In genomic region chr20:63754008-63754407, GRCh38 we compare ENCODE assay signal across 15 cellular contexts. TPM values are rescaled to one million over a fixed set of nuclear protein-coding genes. Genes with fewer than 3 reads are reported as not detected.
DNase-seq lines count a peak whose midpoint lies in the region; ATAC-seq and TF ChIP-seq lines count a peak whose summit lies in the region.
"Had no signal": no experiment of that assay in that cellular context is flagged by ENCODE, and none has a peak within 500 bp of the region (broad histone marks: within the 10 kb centered on the region; RNA-seq: fewer than 3 reads in every experiment).

No MANE protein-coding gene starts in this region.

- H3K18ac ChIP-seq in H9 (ENCODE audit: insufficient read length, low read depth, low read length) = no peak overlapping the region

- ATAC-seq in left cardiac atrium = peak; percentile 73 to 80
- no peak for ATAC-seq in GM19463 (IDR thresholded peaks at IDR 0.05; ENCODE audit: unreplicated experiment)

- H3K27ac Mint-ChIP-seq in activated CD4-positive, alpha-beta T cell treated with anti-CD3 and anti-CD28 coated beads, Interleukin-2, amount 10 ng/mL, durations not matched to agents 7 days and 5 days = peak overlapping the region; percentile 57
- H3K27ac Mint-ChIP-seq in H9 (peak overlapping the region; percentile 21 to 45 (median 34); a peak in 4 of 7 replicates), neural crest cell (ENCODE audit: unreplicated experiment) (no peak overlapping the region)

- no peaks in the 10 kb centered on the region for H3K23me2 ChIP-seq in H9 (ENCODE audit: insufficient read length, low read depth, low read length, poor library complexity, severe bottlenecking)

- H3K56ac ChIP-seq in H9 (ENCODE audit: insufficient read length, low read depth, low read length) = no peak overlapping the region

- H3K4me1 ChIP-seq in H9 (ENCODE audit: insufficient read depth, low read length) = no peaks in the 10 kb centered on the region; the same call in 1 of the 2 replicates
- H3K4me1 ChIP-seq: SJSA1 had no signal

- no peak overlapping the region for H3T11ph ChIP-seq in H9 (ENCODE audit: low read length)

- H3K4me2 ChIP-seq in H9 (ENCODE audit: insufficient read depth, insufficient read length, low read length) = no peak overlapping the region

- CTCF ChIA-PET in activated CD4-positive, alpha-beta T cell treated with anti-CD3 and anti-CD28 coated beads, Interleukin-2, amount 10 ng/mL, durations not matched to agents 7 days and 5 days (lab: Charles Lee) = interaction anchor here (1.6 kb wide), 1 partner anchor 216 kb away, joined by 3 read pairs; the partner anchor contains the start of gene PTK6

- peaks cover 2% of the 10 kb centered on the region for H3K27me3 Mint-ChIP-seq in activated CD4-positive, alpha-beta T cell treated with anti-CD3 and anti-CD28 coated beads, Interleukin-2, amount 10 ng/mL, durations not matched to agents 7 days and 5 days
- H3K27me3 Mint-ChIP-seq in H9 (ENCODE audit: low read depth) (no peaks in the 10 kb centered on the region), neural crest cell (ENCODE audit: low read depth) (no peaks in the 10 kb centered on the region)

- H3K23ac ChIP-seq in H9 (ENCODE audit: insufficient read length, low read depth, low read length) = no peak overlapping the region

- no peaks in the 10 kb centered on the region for H3K9me3 Mint-ChIP-seq in activated CD4-positive, alpha-beta T cell treated with anti-CD3 and anti-CD28 coated beads, Interleukin-2, amount 10 ng/mL, durations not matched to agents 7 days and 5 days
- H3K9me3 Mint-ChIP-seq in H9 (no peaks in the 10 kb centered on the region), neural crest cell (peaks cover 3% of the 10 kb centered on the region)

- H4K91ac ChIP-seq in H9 (ENCODE audit: insufficient read length, low read depth, low read length) = no peak overlapping the region

- H3K79me2 ChIP-seq in H9 (ENCODE audit: insufficient read depth, low read length) = no peaks in the 10 kb centered on the region

- WGBS in H9 (ENCODE audit: extremely low coverage, insufficient read length, low lambda C conversion rate) = no CpG with 5 or more reads among the region's 16 CpGs

- H2BK15ac ChIP-seq in H9 (ENCODE audit: low read depth, low read length) = no peak overlapping the region

- H3K4me3 Mint-ChIP-seq in activated CD4-positive, alpha-beta T cell treated with anti-CD3 and anti-CD28 coated beads, Interleukin-2, amount 10 ng/mL, durations not matched to agents 7 days and 5 days = no peak overlapping the region
- no peak overlapping the region for H3K4me3 Mint-ChIP-seq in H9
- H3K4me3 Mint-ChIP-seq in neural crest cell = peak overlapping the region; percentile 27

- no peak overlapping the region for H2BK5ac ChIP-seq in H9 (ENCODE audit: insufficient read length, low read length)

- H2AK5ac ChIP-seq in H9 (ENCODE audit: insufficient read length, low read length) = no peak overlapping the region

- POLR2A ChIA-PET in activated CD4-positive, alpha-beta T cell treated with anti-CD3 and anti-CD28 coated beads, Interleukin-2, amount 10 ng/mL, durations not matched to agents 7 days and 5 days (lab: Charles Lee) = no interaction called here

- no peak overlapping the region for H4K8ac ChIP-seq in H9 (replicated peaks; ENCODE audit: insufficient read length, low read depth, low read length)

- no peak overlapping the region for H4K5ac ChIP-seq in H9 (ENCODE audit: insufficient read length, low read depth, low read length)

- H3K14ac ChIP-seq in H9 (ENCODE audit: insufficient read depth, low read length) = no peak overlapping the region; the same call in 1 of the 2 replicates

- H3K9me3 ChIP-seq in H9 (ENCODE audit: control insufficient read depth, low read depth, low read length) = no peaks in the 10 kb centered on the region
- H3K9me3 ChIP-seq: SJSA1 had no signal

- no peaks in the 10 kb centered on the region for H4K20me1 ChIP-seq in H9 (ENCODE audit: control insufficient read depth, insufficient read depth, insufficient read length)

- no peak overlapping the region for H3K27ac ChIP-seq in H9 (ENCODE audit: insufficient read length, low read depth, low read length)
- H3K27ac ChIP-seq: SJSA1 had no signal

- H2AFZ ChIP-seq in H9 (ENCODE audit: low read length) = no peak overlapping the region

- H2BK20ac ChIP-seq in H9 (ENCODE audit: low read depth, low read length, poor library complexity, severe bottlenecking) = no peak overlapping the region

- H3K27me3 ChIP-seq in H9 (ENCODE audit: insufficient read depth, low read length) = no peaks in the 10 kb centered on the region
- H3K27me3 ChIP-seq: SJSA1 had no signal

- H3K36me3 Mint-ChIP-seq in activated CD4-positive, alpha-beta T cell treated with anti-CD3 and anti-CD28 coated beads, Interleukin-2, amount 10 ng/mL, durations not matched to agents 7 days and 5 days (ENCODE audit: low read depth) = no peaks in the 10 kb centered on the region
- H3K36me3 Mint-ChIP-seq in H9 (ENCODE audit: insufficient read depth in 1 of 3, low read depth in 3 of 3) (peaks cover 0 to 5% (median 2%) of the 10 kb centered on the region in 3 experiments; a peak in 4 of 7 replicates), neural crest cell (ENCODE audit: low read depth) (peaks cover under 1% of the 10 kb centered on the region)

- H3K79me1 ChIP-seq in H9 (ENCODE audit: insufficient read depth, low read depth, low read length, poor library complexity, severe bottlenecking) = no peaks in the 10 kb centered on the region

- no peak for DNase-seq in activated CD4-positive, alpha-beta T cell treated with anti-CD3 and anti-CD28 coated beads, Interleukin-2, amount 10 ng/mL, durations not matched to agents 7 days and 5 days
- no peak for DNase-seq in activated CD4-positive, alpha-beta T cell treated with anti-CD3 and anti-CD28 coated beads, Interleukin-2, amount 50 U/mL, for 1 hour
- peak; percentile 38 for DNase-seq in H9
- DNase-seq in left cardiac atrium = no peak
- no peak for DNase-seq in neural crest cell (ENCODE audit: low read depth, low spot score)
- DNase-seq in activated naive CD4-positive, alpha-beta T cell (lab: John Stamatoyannopoulos, UW) = no peak
- DNase-seq in NCI-H1092 treated with DMSO at 0.1 percent for 48 hours (lab: John Stamatoyannopoulos, UW) = no peak
- DNase-seq: C1 segment of cervical spinal cord, COR-L47, NCI-H1417 treated with DMSO at 0.1 percent for 48 hours, NCI-H2029, NCI-H524 had no signal

- H3K4me1 Mint-ChIP-seq in activated CD4-positive, alpha-beta T cell treated with anti-CD3 and anti-CD28 coated beads, Interleukin-2, amount 10 ng/mL, durations not matched to agents 7 days and 5 days = peaks cover 40% of the 10 kb centered on the region
- H3K4me1 Mint-ChIP-seq in H9 (peaks cover 14 to 22% of the 10 kb centered on the region in 2 experiments), neural crest cell (peaks cover 16% of the 10 kb centered on the region)

- intact Hi-C loops in left cardiac atrium (cut with DNase I) = no loop called here

- no peak overlapping the region for H2BK120ac ChIP-seq in H9 (ENCODE audit: low read depth, low read length, poor library complexity, severe bottlenecking)

- no peak overlapping the region for H3K4ac ChIP-seq in H9 (ENCODE audit: low read depth, low read length)

- TF ChIP-seq CTCF in H9 (conservative IDR thresholded peaks at IDR 0.05) (no peak), neural crest cell (conservative IDR thresholded peaks at IDR 0.05) (no peak)

- no peak overlapping the region for H3K9ac ChIP-seq in H9 (ENCODE audit: extremely low read depth, insufficient read length, low read length)

- H2BK12ac ChIP-seq in H9 (ENCODE audit: insufficient read length, low read depth, low read length) = no peak overlapping the region

RNA-seq across cellular contexts. Expression of gene SLC2A4RG, which starts 14.4 kb away (rescaled TPM):
- 100 to 1,000 TPM; 105 to 129 TPM for total RNA-seq in activated CD4-positive, alpha-beta T cell treated with anti-CD3 and anti-CD28 coated beads, Interleukin-2, amount 10 ng/mL, durations not matched to agents 7 days and 5 days
- total RNA-seq in H9 (2021) (37.9 and 43.9 TPM in 2 replicates), left cardiac atrium (10 to 100 TPM; 47.9 to 71.0 TPM), neural crest cell (73.3 and 79.1 TPM in 2 replicates)

RNA-seq across cellular contexts. Expression of gene LIME1, which starts 17.5 kb away (rescaled TPM):
- 100 to 1,000 TPM; 253 to 302 TPM for total RNA-seq in activated CD4-positive, alpha-beta T cell treated with anti-CD3 and anti-CD28 coated beads, Interleukin-2, amount 10 ng/mL, durations not matched to agents 7 days and 5 days
- total RNA-seq in H9 (2021) (12.8 and 13.5 TPM in 2 replicates), left cardiac atrium (1 to 10 TPM; 3.6 to 3.7 TPM), neural crest cell (16.5 and 17.6 TPM in 2 replicates)

RNA-seq across cellular contexts. Expression of gene ZGPAT, which starts 46.2 kb away (rescaled TPM):
- total RNA-seq in activated CD4-positive, alpha-beta T cell treated with anti-CD3 and anti-CD28 coated beads, Interleukin-2, amount 10 ng/mL, durations not matched to agents 7 days and 5 days = 10 to 100 TPM; 37.3 to 43.3 TPM
- 25.5 and 27.6 TPM in 2 replicates for total RNA-seq in H9 (2021)
- 10 to 100 TPM; 16.4 to 18.6 TPM for total RNA-seq in left cardiac atrium
- 31.3 and 32.1 TPM in 2 replicates for total RNA-seq in neural crest cell

RNA-seq across cellular contexts. Expression of gene ARFRP1, which starts 46.2 kb away (rescaled TPM):
- total RNA-seq in activated CD4-positive, alpha-beta T cell treated with anti-CD3 and anti-CD28 coated beads, Interleukin-2, amount 10 ng/mL, durations not matched to agents 7 days and 5 days = 10 to 100 TPM; 52.7 to 64.5 TPM
- total RNA-seq in H9 (2021) (39.5 and 42.7 TPM in 2 replicates), left cardiac atrium (10 to 100 TPM; 36.8 to 44.9 TPM), neural crest cell (41.0 and 42.1 TPM in 2 replicates)

RNA-seq across cellular contexts. Expression of gene TNFRSF6B, which starts 57.6 kb away (rescaled TPM):
- total RNA-seq in activated CD4-positive, alpha-beta T cell treated with anti-CD3 and anti-CD28 coated beads, Interleukin-2, amount 10 ng/mL, durations not matched to agents 7 days and 5 days = 1 to 10 TPM in 1 of 2 experiments, not detected in 1; 1.0 TPM
- total RNA-seq in H9 (2021) = 0.86 TPM in 1 of 2 replicates, not detected in the other
- 10 to 100 TPM in 1 of 2 donors, 1 to 10 TPM in 1; 1.4 to 10.1 TPM for total RNA-seq in left cardiac atrium
- total RNA-seq in neural crest cell = not detected in 2 replicates
- total RNA-seq: H1 had no signal

Comparison
In these comparisons a context has a peak if more than half of its experiments do, and no peak if none do; other contexts are left out.
1. RNA of gene LIME1, which starts 17.5 kb away (total RNA-seq): 253 to 302 TPM in activated CD4-positive, alpha-beta T cell treated with anti-CD3 and anti-CD28 coated beads, Interleukin-2, amount 10 ng/mL, durations not matched to agents 7 days and 5 days; 16.5 to 17.6 TPM in neural crest cell, 12.8 to 13.5 TPM in H9 and 3.6 to 3.7 TPM in left cardiac atrium; every median in the first group is over 10 times any median in the second.